20 cellular contexts compared by ENCODE assay signal in genomic region chr18:67428805-67429204, GRCh38.
DNase-seq lines count a peak whose midpoint lies in the region; TF ChIP-seq lines count a peak whose summit lies in the region.
"Had no signal": no experiment of that assay in that cellular context is flagged by ENCODE, and none has a peak within 500 bp of the region (broad histone marks: within the 10 kb centered on the region; RNA-seq: fewer than 3 reads in every experiment).

No MANE protein-coding gene starts in this region.

- no peaks in the 10 kb centered on the region for H3K9me3 ChIP-seq in SJCRH30 (replicated peaks)
- H3K9me3 ChIP-seq: BLaER1 treated with 17β-estradiol and CSF1 and Interleukin-3, amounts not matched to agents 10 nM and 100 nM; ovary; vagina had no signal

- DNase-seq in HS-5 (ENCODE audit: low read depth) (peak; percentile 11), astrocyte of the hippocampus (ENCODE audit: low read depth, low spot score) (peak; percentile 33), fibroblast of pulmonary artery (ENCODE audit: low read depth) (peak; percentile 50), NCI-H524 treated with DMSO at 0.1 percent for 48 hours (lab: John Stamatoyannopoulos, UW) (no peak), SJCRH30 (no peak), ureter (ENCODE audit: low spot score) (no peak)
- no peak for DNase-seq in NK-92 treated with Interleukin-12 subunit alpha and Interleukin-12 subunit beta, amount 100 ng/mL, for 24 hours (lab: John Stamatoyannopoulos, UW)
- DNase-seq: activated CD4-positive, alpha-beta memory T cell treated with anti-CD3 and anti-CD28 coated beads, Interleukin-2, amount 10 ng/mL, durations not matched to agents 7 days and 5 days; activated naive CD4-positive, alpha-beta T cell treated with anti-CD3 and anti-CD28 coated beads, Interleukin-2, amount 10 ng/mL, durations not matched to agents 7 days and 5 days; activated T-cell treated with anti-CD3 and anti-CD28 coated beads, Interleukin-2, amount 50 U/mL, for 24 hours; dorsolateral prefrontal cortex; heart right ventricle; islet precursor cell; NCI-H146; NCI-H446; ovary; stimulated activated CD4-positive, alpha-beta T cell treated with anti-CD3 and anti-CD28 coated beads, Interleukin-2, amount 100 ng/mL, for 24 hours had no signal

- no peak overlapping the region for H3K4me3 ChIP-seq in fibroblast of pulmonary artery (replicated peaks; ENCODE audit: low read depth, low read length)
- no peak overlapping the region for H3K4me3 ChIP-seq in SJCRH30
- H3K4me3 ChIP-seq: BLaER1 treated with 17β-estradiol and CSF1 and Interleukin-3, amounts not matched to agents 10 nM and 100 nM; dorsolateral prefrontal cortex; heart right ventricle; lung; ovary; vagina had no signal

- no peaks in the 10 kb centered on the region for H3K36me3 ChIP-seq in SJCRH30
- H3K36me3 ChIP-seq: BLaER1 treated with 17β-estradiol and CSF1 and Interleukin-3, amounts not matched to agents 10 nM and 100 nM; heart right ventricle; ovary; vagina had no signal

- no peak for TF ChIP-seq CTCF in fibroblast of pulmonary artery (IDR thresholded peaks at IDR 0.05; ENCODE audit: low read length, missing control alignments)

- H3K27ac ChIP-seq in SJCRH30 = no peak overlapping the region
- H3K27ac ChIP-seq: BLaER1 treated with 17β-estradiol and CSF1 and Interleukin-3, amounts not matched to agents 10 nM and 100 nM; dorsolateral prefrontal cortex; heart right ventricle; ovary; vagina had no signal

- no peaks in the 10 kb centered on the region for H3K27me3 ChIP-seq in SJCRH30
- H3K27me3 ChIP-seq: BLaER1 treated with 17β-estradiol and CSF1 and Interleukin-3, amounts not matched to agents 10 nM and 100 nM; dorsolateral prefrontal cortex; heart right ventricle; ovary; vagina had no signal

- H3K4me1 ChIP-seq in SJCRH30 = no peaks in the 10 kb centered on the region
- H3K4me1 ChIP-seq: BLaER1 treated with 17β-estradiol and CSF1 and Interleukin-3, amounts not matched to agents 10 nM and 100 nM; heart right ventricle; vagina had no signal

Comparison
In these comparisons a context has a peak if more than half of its experiments do, and no peak if none do; other contexts are left out.
1. DNase-seq: peak in HS-5 (single experiment), astrocyte of the hippocampus (single experiment) and fibroblast of pulmonary artery (single experiment); none in NK-92 treated with Interleukin-12 subunit alpha and Interleukin-12 subunit beta, amount 100 ng/mL, for 24 hours (single experiment), NCI-H524 treated with DMSO at 0.1 percent for 48 hours (single experiment), SJCRH30 (0 of 2) and ureter (single experiment).